ENCODE assay signal across 1 cellular context in genomic region chr3:149390772-149391212, GRCh38.
A peak's percentile ranks its signal among the peaks of the same experiment; 100 is the strongest.
TF ChIP-seq lines count a peak whose summit lies in the region.

No MANE protein-coding gene starts in this region.

TF ChIP-seq in endothelial cell of umbilical vein, 7 proteins besides CTCF, POLR2A, EP300 and RAD21:
- peak; percentile 43 for TF ChIP-seq JUN (IDR thresholded peaks at IDR 0.05; ENCODE audit: borderline replicate concordance, insufficient read depth, insufficient read length, low read depth)
- TF ChIP-seq EZH2 (IDR thresholded peaks at IDR 0.05; ENCODE audit: borderline replicate concordance, low read depth, low read length, severe bottlenecking) = no peak
- no peak for TF ChIP-seq MAX (IDR thresholded peaks at IDR 0.05; ENCODE audit: insufficient read depth, insufficient read length)
- peak; percentile 29 for TF ChIP-seq FOS (IDR thresholded peaks at IDR 0.05; ENCODE audit: borderline replicate concordance, insufficient read depth, low read length)
